Comparison of ENCODE assay signal across 16 cellular contexts in genomic region chr6:142236686-142237085, GRCh38.
DNase-seq lines count a peak whose midpoint lies in the region; ATAC-seq and TF ChIP-seq lines count a peak whose summit lies in the region.
"Had no signal": no experiment of that assay in that cellular context is flagged by ENCODE, and none has a peak within 500 bp of the region (broad histone marks: within the 10 kb centered on the region; RNA-seq: fewer than 3 reads in every experiment).

No MANE protein-coding gene starts in this region.

- intact Hi-C loops in PC-9 (cut with micrococcal nuclease; ENCODE audit: unreplicated experiment): no loop called here

- POLR2A ChIA-PET in PC-9 (lab: Charles Lee; ENCODE audit: unreplicated experiment): no interaction called here

- CTCF ChIA-PET in PC-9 (lab: Charles Lee): no interaction called here

- H3K4me3 ChIP-seq in PC-9 (no peak overlapping the region), hepatocyte (no peak overlapping the region)

- no peaks in the 10 kb centered on the region for H3K27me3 ChIP-seq in PC-9 (ENCODE audit: insufficient read depth, low read depth)
- H3K27me3 ChIP-seq in hepatocyte: no peaks in the 10 kb centered on the region
- H3K27me3 ChIP-seq: BE2C had no signal

- H3K4me2 ChIP-seq in PC-9: no peak overlapping the region
- H3K4me2 ChIP-seq in hepatocyte: no peak overlapping the region

- H3K27ac ChIP-seq in PC-9 (no peak overlapping the region), hepatocyte (peak overlapping the region; percentile 9)
- H3K27ac ChIP-seq: C4-2B had no signal

- no peaks in the 10 kb centered on the region for H3F3A ChIP-seq in PC-9 (ENCODE audit: insufficient read depth, low read depth)

- 0 out of 2 replicates have a peak, but pooled peaks cover 3% of the 10 kb centered on the region for H3K9me3 ChIP-seq in PC-9 (ENCODE audit: insufficient read depth, low read depth)
- no peaks in the 10 kb centered on the region for H3K9me3 ChIP-seq in hepatocyte (ENCODE audit: low read depth)
- H3K9me3 ChIP-seq: BE2C had no signal

- no peaks in the 10 kb centered on the region for H4K20me1 ChIP-seq in PC-9 (ENCODE audit: insufficient read depth)
- H4K20me1 ChIP-seq in hepatocyte (ENCODE audit: insufficient read depth, poor library complexity, severe bottlenecking): no peaks in the 10 kb centered on the region

- peak; percentile 81 for ATAC-seq in SK-N-SH treated with all-trans-retinoic acid at 6 μM for 48 hours
- no peak for ATAC-seq in GM19467 (IDR thresholded peaks at IDR 0.05; ENCODE audit: unreplicated experiment)
- ATAC-seq: HepG2 had no signal

- H3K9me2 ChIP-seq in PC-9 (ENCODE audit: insufficient read depth): no peaks in the 10 kb centered on the region; the same call in 1 of the 2 replicates
- H3K9me2 ChIP-seq in hepatocyte (replicated peaks; ENCODE audit: insufficient read depth): no peaks in the 10 kb centered on the region

- no peaks in the 10 kb centered on the region for H3K79me2 ChIP-seq in PC-9 (ENCODE audit: low read depth)
- H3K79me2 ChIP-seq in hepatocyte: no peaks in the 10 kb centered on the region

- TF ChIP-seq CTCF in AG09319 (IDR thresholded peaks at IDR 0.05; ENCODE audit: low read depth, low read length) (no peak), PC-9 (conservative IDR thresholded peaks at IDR 0.05) (no peak), hepatocyte (IDR thresholded peaks at IDR 0.05; ENCODE audit: poor library complexity) (no peak)

- DNase-seq in AG09319 (ENCODE audit: extremely low read depth, low read depth): peak; percentile 19
- no peak for DNase-seq in PC-9
- DNase-seq in hepatocyte (ENCODE audit: low spot score): no peak
- no peak for DNase-seq in kidney glomerular epithelial cell (lab: John Stamatoyannopoulos, UW)
- no peak for DNase-seq in ecto neural progenitor cell (ENCODE audit: low spot score)
- DNase-seq in activated effector memory CD4-positive, alpha-beta T cell treated with Interleukin-2 at 50 U/mL for 16 hours: no peak
- DNase-seq: 8988T; BE2C; CD4-positive, alpha-beta memory T cell; COR-L47; HCEC 1CT; HFFc6 had no signal

- BruUV-seq in PC-9 (replicated peaks; lab: Mats Ljungman, UMichigan): no TSS peak

- WGBS in hepatocyte (ENCODE audit: low lambda C conversion rate, missing lambda C conversion rate): 70% methylated on average over 4 of the region's 4 CpGs

- H2AFZ ChIP-seq in PC-9: peak overlapping the region; percentile 52
- no peak overlapping the region for H2AFZ ChIP-seq in hepatocyte

- H3K36me3 ChIP-seq in PC-9 (ENCODE audit: low read depth) (no peaks in the 10 kb centered on the region), hepatocyte (replicated peaks; ENCODE audit: insufficient read depth, low read depth) (no peaks in the 10 kb centered on the region)
- H3K36me3 ChIP-seq: BE2C had no signal

- H3K4me1 ChIP-seq in PC-9 (replicated peaks; ENCODE audit: insufficient read depth) (no peaks in the 10 kb centered on the region), hepatocyte (ENCODE audit: insufficient read depth) (peaks cover 5% of the 10 kb centered on the region)
- H3K4me1 ChIP-seq: BE2C had no signal

TF ChIP-seq in SK-N-SH treated with all-trans-retinoic acid at 6 μM for 48 hours, 23 proteins besides CTCF, POLR2A, EP300 and RAD21 (continues in another document):
- TF ChIP-seq ESRRG (CRISPR knock-in tag; IDR thresholded peaks at IDR 0.05) (no peak), TCF4 (CRISPR knock-in tag; IDR thresholded peaks at IDR 0.05; ENCODE audit: borderline replicate concordance) (no peak), TOX (CRISPR knock-in tag; IDR thresholded peaks at IDR 0.05; ENCODE audit: borderline replicate concordance) (no peak), ARNTL (CRISPR knock-in tag; IDR thresholded peaks at IDR 0.05; ENCODE audit: borderline replicate concordance, low read depth) (no peak), CSRNP3 (CRISPR knock-in tag; IDR thresholded peaks at IDR 0.05) (no peak), ZNF565 (CRISPR knock-in tag; conservative IDR thresholded peaks at IDR 0.05; ENCODE audit: low read depth) (no peak), ZFP3 (CRISPR knock-in tag; IDR thresholded peaks at IDR 0.05) (no peak), ZC3H10 (CRISPR knock-in tag; IDR thresholded peaks at IDR 0.05) (no peak), GLIS3 (CRISPR knock-in tag; IDR thresholded peaks at IDR 0.05) (no peak), PATZ1 (CRISPR knock-in tag; IDR thresholded peaks at IDR 0.05; ENCODE audit: borderline replicate concordance) (no peak), SNAI2 (CRISPR knock-in tag; IDR thresholded peaks at IDR 0.05) (no peak), POU6F1 (CRISPR knock-in tag; IDR thresholded peaks at IDR 0.05; ENCODE audit: borderline replicate concordance, low read depth) (no peak), TSHZ2 (CRISPR knock-in tag; IDR thresholded peaks at IDR 0.05) (no peak), ZNF8 (CRISPR knock-in tag; IDR thresholded peaks at IDR 0.05) (no peak), CREB5 (CRISPR knock-in tag; IDR thresholded peaks at IDR 0.05; ENCODE audit: low read depth) (no peak)
